Comparison of ENCODE assay signal across 18 cellular contexts in the genomic region with DNA sequence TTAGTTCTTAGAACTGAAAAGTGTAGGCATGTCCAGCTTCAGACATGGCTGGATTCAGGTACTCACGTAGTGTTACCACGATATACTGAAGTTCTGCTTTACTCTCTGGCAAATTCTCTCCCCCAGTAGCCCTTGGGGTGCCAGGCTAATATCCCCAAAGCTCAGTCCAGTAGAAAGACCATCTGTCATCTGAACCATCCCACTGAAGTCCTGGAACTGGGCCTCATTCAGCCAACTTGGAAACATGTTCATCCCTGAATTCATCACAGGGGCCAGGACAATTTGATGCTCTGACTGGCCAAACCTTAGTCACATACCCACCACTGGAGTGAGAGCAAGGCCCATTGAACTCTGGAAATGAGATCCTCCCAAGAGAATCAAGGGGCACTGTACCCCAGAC. TPM values are rescaled to one million over a fixed set of nuclear protein-coding genes. Genes with fewer than 3 reads are reported as not detected.
DNase-seq lines count a peak whose midpoint lies in the region; ATAC-seq and TF ChIP-seq lines count a peak whose summit lies in the region.
"Had no signal": no experiment of that assay in that cellular context is flagged by ENCODE, and none has a peak within 500 bp of the region (broad histone marks: within the 10 kb centered on the region; RNA-seq: fewer than 3 reads in every experiment).

No MANE protein-coding gene starts in this region.

- no peak overlapping the region for H3K9ac ChIP-seq in endodermal cell (ENCODE audit: extremely low read depth, low read length, poor library complexity, severe bottlenecking)
- H3K9ac ChIP-seq in neural progenitor cell, result no peak overlapping the region

- intact Hi-C loops in tibial artery (cut with DNase I; ENCODE audit: low total_unique reads), result no loop called here

- H3K9me3 Mint-ChIP-seq in stimulated activated naive CD8-positive, alpha-beta T cell treated with anti-CD3 and anti-CD28 coated beads, Interleukin-15, Interleukin-2, amounts not matched to agents 100 ng/mL and 50 ng/mL, for 24 hours, result no peaks in the 10 kb centered on the region
- H3K9me3 Mint-ChIP-seq in stimulated activated naive CD8-positive, alpha-beta T cell treated with anti-CD3 and anti-CD28 coated beads, Interleukin-15, amount 100 ng/mL, for 72 hours, result no peaks in the 10 kb centered on the region
- no peaks in the 10 kb centered on the region for H3K9me3 Mint-ChIP-seq in endodermal cell
- H3K9me3 Mint-ChIP-seq in neural progenitor cell, result no peaks in the 10 kb centered on the region
- H3K9me3 Mint-ChIP-seq: CD4-positive, alpha-beta T cell; GM23338 had no signal

- peak overlapping the region; percentile 52 for H3K27ac Mint-ChIP-seq in stimulated activated naive CD8-positive, alpha-beta T cell treated with anti-CD3 and anti-CD28 coated beads, Interleukin-15, Interleukin-2, amounts not matched to agents 100 ng/mL and 50 ng/mL, for 24 hours
- no peak overlapping the region for H3K27ac Mint-ChIP-seq in stimulated activated naive CD8-positive, alpha-beta T cell treated with anti-CD3 and anti-CD28 coated beads, Interleukin-15, amount 100 ng/mL, for 72 hours
- H3K27ac Mint-ChIP-seq in endodermal cell, result no peak overlapping the region
- peak overlapping the region; percentile 42 for H3K27ac Mint-ChIP-seq in neural progenitor cell
- H3K27ac Mint-ChIP-seq: CD4-positive, alpha-beta T cell; GM23338 had no signal

- peaks cover 45% of the 10 kb centered on the region for H3K27me3 ChIP-seq in endodermal cell (ENCODE audit: control insufficient read depth, insufficient read depth, low read length, poor library complexity, severe bottlenecking)
- peaks cover 42% of the 10 kb centered on the region for H3K27me3 ChIP-seq in neural progenitor cell
- H3K27me3 ChIP-seq in tibial artery, result peaks cover 0 to 22% of the 10 kb centered on the region in 2 donors

- H3K79me2 ChIP-seq in neural progenitor cell (ENCODE audit: low read depth), result no peaks in the 10 kb centered on the region

- ATAC-seq in stimulated activated naive CD8-positive, alpha-beta T cell treated with anti-CD3 and anti-CD28 coated beads, Interleukin-15, amount 100 ng/mL, for 72 hours, result no peak
- ATAC-seq: GM23338, HepG2 had no signal

- TF ChIP-seq CTCF in endodermal cell (conservative IDR thresholded peaks at IDR 0.05), result no peak
- no peak for TF ChIP-seq CTCF in neural progenitor cell (IDR thresholded peaks at IDR 0.05)
- TF ChIP-seq CTCF in tibial artery (IDR thresholded peaks at IDR 0.05), result no peak

- 98 to 100% methylated on average over 2 of the region's 2 CpGs for WGBS in endodermal cell (ENCODE audit: insufficient coverage in 1 of 2, insufficient read length in 1 of 2), 2 experiments

- no peaks in the 10 kb centered on the region for H3K4me1 ChIP-seq in endodermal cell (ENCODE audit: control insufficient read depth, insufficient read depth, low read length)
- peaks cover 10% of the 10 kb centered on the region for H3K4me1 ChIP-seq in neural progenitor cell
- H3K4me1 ChIP-seq in tibial artery, result no peaks in the 10 kb centered on the region
- H3K4me1 ChIP-seq: Caco-2 had no signal

- no peak overlapping the region for H3K4me2 ChIP-seq in neural progenitor cell
- H3K4me2 ChIP-seq: GM23338 had no signal

- no peaks in the 10 kb centered on the region for H3K27me3 Mint-ChIP-seq in stimulated activated naive CD8-positive, alpha-beta T cell treated with anti-CD3 and anti-CD28 coated beads, Interleukin-15, Interleukin-2, amounts not matched to agents 100 ng/mL and 50 ng/mL, for 24 hours
- no peaks in the 10 kb centered on the region for H3K27me3 Mint-ChIP-seq in stimulated activated naive CD8-positive, alpha-beta T cell treated with anti-CD3 and anti-CD28 coated beads, Interleukin-15, amount 100 ng/mL, for 72 hours
- H3K27me3 Mint-ChIP-seq in endodermal cell (ENCODE audit: insufficient read depth) (peaks cover 60% of the 10 kb centered on the region), neural progenitor cell (ENCODE audit: insufficient read depth, low read depth) (peaks cover 5% of the 10 kb centered on the region)
- H3K27me3 Mint-ChIP-seq: CD4-positive, alpha-beta T cell had no signal

- H3K36me3 Mint-ChIP-seq in stimulated activated naive CD8-positive, alpha-beta T cell treated with anti-CD3 and anti-CD28 coated beads, Interleukin-15, Interleukin-2, amounts not matched to agents 100 ng/mL and 50 ng/mL, for 24 hours (ENCODE audit: low read depth), result no peaks in the 10 kb centered on the region
- H3K36me3 Mint-ChIP-seq in endodermal cell (ENCODE audit: low read depth) (no peaks in the 10 kb centered on the region), neural progenitor cell (peaks cover 47% of the 10 kb centered on the region)

- H3K4me3 Mint-ChIP-seq in stimulated activated naive CD8-positive, alpha-beta T cell treated with anti-CD3 and anti-CD28 coated beads, Interleukin-15, Interleukin-2, amounts not matched to agents 100 ng/mL and 50 ng/mL, for 24 hours, result no peak overlapping the region
- no peak overlapping the region for H3K4me3 Mint-ChIP-seq in stimulated activated naive CD8-positive, alpha-beta T cell treated with anti-CD3 and anti-CD28 coated beads, Interleukin-15, amount 100 ng/mL, for 72 hours
- H3K4me3 Mint-ChIP-seq in endodermal cell, result no peak overlapping the region
- H3K4me3 Mint-ChIP-seq in neural progenitor cell, result no peak overlapping the region
- H3K4me3 Mint-ChIP-seq: CD4-positive, alpha-beta T cell; GM23338; IgD-negative memory B cell had no signal

- H3K9me3 ChIP-seq in endodermal cell (ENCODE audit: control insufficient read depth, low read length) (no peaks in the 10 kb centered on the region), neural progenitor cell (ENCODE audit: low read depth) (no peaks in the 10 kb centered on the region), tibial artery (no peaks in the 10 kb centered on the region)
- H3K9me3 ChIP-seq: Caco-2 had no signal

- H2AFZ ChIP-seq in neural progenitor cell (replicated peaks), result no peak overlapping the region
- H2AFZ ChIP-seq: GM23338 had no signal

- H3K4me3 ChIP-seq in endodermal cell (ENCODE audit: low read length) (no peak overlapping the region), neural progenitor cell (no peak overlapping the region), tibial artery (no peak overlapping the region)
- H3K4me3 ChIP-seq: GM23338 had no signal

- H3K36me3 ChIP-seq in endodermal cell (ENCODE audit: control insufficient read depth, insufficient read depth, low read length) (no peaks in the 10 kb centered on the region), neural progenitor cell (no peaks in the 10 kb centered on the region), tibial artery (no peaks in the 10 kb centered on the region)

- H3K27ac ChIP-seq in endodermal cell (ENCODE audit: low read depth, low read length), result peak overlapping the region; percentile 8
- no peak overlapping the region for H3K27ac ChIP-seq in neural progenitor cell
- H3K27ac ChIP-seq in tibial artery, result no peak overlapping the region
- H3K27ac ChIP-seq: C4-2B had no signal

- no peaks in the 10 kb centered on the region for H4K20me1 ChIP-seq in neural progenitor cell (ENCODE audit: low read depth)

- peaks cover 11% of the 10 kb centered on the region for H3K4me1 Mint-ChIP-seq in stimulated activated naive CD8-positive, alpha-beta T cell treated with anti-CD3 and anti-CD28 coated beads, Interleukin-15, Interleukin-2, amounts not matched to agents 100 ng/mL and 50 ng/mL, for 24 hours (ENCODE audit: low read depth)
- peaks cover 17% of the 10 kb centered on the region for H3K4me1 Mint-ChIP-seq in stimulated activated naive CD8-positive, alpha-beta T cell treated with anti-CD3 and anti-CD28 coated beads, Interleukin-15, amount 100 ng/mL, for 72 hours
- H3K4me1 Mint-ChIP-seq in endodermal cell (peaks cover 3% of the 10 kb centered on the region), neural progenitor cell (peaks cover 35% of the 10 kb centered on the region)

- DNase-seq in stimulated activated naive CD8-positive, alpha-beta T cell treated with anti-CD3 and anti-CD28 coated beads, Interleukin-15, amount 100 ng/mL, for 72 hours, result no peak
- DNase-seq in endodermal cell (no peak), neural progenitor cell (ENCODE audit: low spot score) (no peak), tibial artery (no peak), superior temporal gyrus (ENCODE audit: extremely low spot score) (no peak), 8988T (no peak), AML-193 (lab: John Stamatoyannopoulos, UW) (no peak)
- DNase-seq: Caco-2; CD4-positive, alpha-beta T cell; GDM1; HCEC 1CT had no signal

- H3F3A ChIP-seq in neural progenitor cell (ENCODE audit: low read depth), result no peaks in the 10 kb centered on the region

RNA-seq across cellular contexts. Expression of a gene that starts 8.2 kb away (rescaled TPM):
- total RNA-seq in endodermal cell, result under 1 TPM; 0.31 to 0.93 TPM
- 26.5 TPM for polyA plus RNA-seq in endodermal cell (2013, experiment 1 of 2)
- 23.8 TPM for polyA plus RNA-seq in endodermal cell (2013, experiment 2 of 2)
- total RNA-seq in neural progenitor cell (ENCODE audit: low replicate concordance), result 1.1 and 1.5 TPM in 2 replicates
- total RNA-seq: GM23338, HepG2 had no signal
- polyA plus RNA-seq: BJ, GM23338, HepG2, IgD-negative memory B cell had no signal

RNA-seq across cellular contexts. Expression of a gene that starts 15.4 kb away (rescaled TPM):
- 1 to 10 TPM; 1.3 to 3.0 TPM for total RNA-seq in endodermal cell
- polyA plus RNA-seq in endodermal cell (2013, experiment 1 of 2), result 11.9 TPM
- 13.2 TPM for polyA plus RNA-seq in endodermal cell (2013, experiment 2 of 2)
- total RNA-seq in neural progenitor cell (ENCODE audit: low replicate concordance), result 5.3 and 5.5 TPM in 2 replicates
- polyA plus RNA-seq: BJ, IgD-negative memory B cell had no signal

RNA-seq across cellular contexts. Expression of a gene that starts 51.3 kb away (rescaled TPM):
- total RNA-seq in endodermal cell, result not detected
- not detected for polyA plus RNA-seq in endodermal cell (2013, experiment 1 of 2)
- not detected for polyA plus RNA-seq in endodermal cell (2013, experiment 2 of 2)
- not detected in 2 replicates for total RNA-seq in neural progenitor cell (ENCODE audit: low replicate concordance)
- total RNA-seq: A172; Caco-2; CD4-positive, alpha-beta T cell; GM23338; HepG2 had no signal
- polyA plus RNA-seq: BJ, GM23338, HepG2 had no signal

Comparison
In these comparisons a context has a peak if more than half of its experiments do, and no peak if none do; other contexts are left out.
1. H3K27ac Mint-ChIP-seq: peak in stimulated activated naive CD8-positive, alpha-beta T cell treated with anti-CD3 and anti-CD28 coated beads, Interleukin-15, Interleukin-2, amounts not matched to agents 100 ng/mL and 50 ng/mL, for 24 hours (single experiment) and neural progenitor cell (single experiment); none in stimulated activated naive CD8-positive, alpha-beta T cell treated with anti-CD3 and anti-CD28 coated beads, Interleukin-15, amount 100 ng/mL, for 72 hours (0 of 2) and endodermal cell (single experiment).